ENCODE assay signal across 15 cellular contexts in genomic region chr2:17580319-17580715, GRCh38. TPM values are rescaled to one million over a fixed set of nuclear protein-coding genes. Genes with fewer than 3 reads are reported as not detected.
"Had no signal": no experiment of that assay in that cellular context is flagged by ENCODE, and none has a peak within 500 bp of the region (broad histone marks: within the 10 kb centered on the region; RNA-seq: fewer than 3 reads in every experiment).

No MANE protein-coding gene starts in this region.

- H3K9me3 ChIP-seq: sigmoid colon had no signal

- H3K27me3 ChIP-seq: sigmoid colon had no signal

- H3K4me3 ChIP-seq: sigmoid colon had no signal

- H3K36me3 ChIP-seq: sigmoid colon had no signal

- DNase-seq: activated CD8-positive, alpha-beta memory T cell treated with anti-CD3 and anti-CD28 coated beads, Interleukin-2, amount 50 U/mL, for 4 hours; activated CD8-positive, alpha-beta T cell treated with anti-CD3 and anti-CD28 coated beads for 36 hours; activated gamma-delta T cell treated with Interleukin-2 at 50 U/mL for 16 hours; activated naive CD8-positive, alpha-beta T cell treated with anti-CD3 and anti-CD28 coated beads for 36 hours; activated T-cell treated with anti-CD3 and anti-CD28 coated beads, Interleukin-2, amount 50 U/mL, for 72 hours; aorta; effector CD8-positive, alpha-beta T cell; glutamatergic neuron; sigmoid colon; stimulated activated CD4-positive, alpha-beta T cell treated with anti-CD3 and anti-CD28 coated beads, Interleukin-2, amount 100 ng/mL, for 24 hours; stimulated activated naive B cell treated with anti-CD40 and anti-IgM and Interleukin-4, amounts not matched to agents 10 μg/mL and 1 μg/mL and 100 μg/mL, for 72 hours; T-helper 9 cell; trophoblast cell had no signal

- H3K27ac ChIP-seq: sigmoid colon had no signal

- H3K4me1 ChIP-seq: sigmoid colon had no signal

RNA-seq across cellular contexts. Expression of gene VSNL1, which starts 39.8 kb away (rescaled TPM):
- total RNA-seq: activated CD8-positive, alpha-beta T cell treated with anti-CD3 and anti-CD28 coated beads for 36 hours; activated naive CD8-positive, alpha-beta T cell treated with anti-CD3 and anti-CD28 coated beads for 36 hours; activated T-cell treated with anti-CD3 and anti-CD28 coated beads, Interleukin-2, amount 50 U/mL, for 72 hours; aorta; pulmonary artery endothelial cell; subcutaneous adipose tissue had no signal
- polyA plus RNA-seq: aorta had no signal
